ENCODE assay signal across 18 cellular contexts in genomic region chr17:46788300-46788699, GRCh38. TPM values are rescaled to one million over a fixed set of nuclear protein-coding genes. Genes with fewer than 3 reads are reported as not detected.
A peak's percentile ranks its signal among the peaks of the same experiment; 100 is the strongest.
DNase-seq lines count a peak whose midpoint lies in the region; TF ChIP-seq lines count a peak whose summit lies in the region.
"Had no signal": no experiment of that assay in that cellular context is flagged by ENCODE, and none has a peak within 500 bp of the region (broad histone marks: within the 10 kb centered on the region; RNA-seq: fewer than 3 reads in every experiment).

No MANE protein-coding gene starts in this region.

- H3K27ac Mint-ChIP-seq in endodermal cell (no peak overlapping the region), neural progenitor cell (peak overlapping the region; percentile 32), type B pancreatic cell (peak overlapping the region; percentile 51)
- H3K27ac Mint-ChIP-seq: B cell; CD4-positive, alpha-beta T cell; CD8-positive, alpha-beta T cell had no signal

- H3K9me3 ChIP-seq in HEK293 (ENCODE audit: control insufficient read depth, insufficient read depth, low read depth, low read length) (no peaks in the 10 kb centered on the region), endodermal cell (ENCODE audit: control insufficient read depth, low read length) (no peaks in the 10 kb centered on the region), neural progenitor cell (ENCODE audit: low read depth) (no peaks in the 10 kb centered on the region)
- H3K9me3 ChIP-seq: Caco-2 had no signal

- POLR2A ChIA-PET in HEK293 (lab: Yijun Ruan, JAX), result no interaction called here

- H3K9ac ChIP-seq in endodermal cell (ENCODE audit: extremely low read depth, low read length, poor library complexity, severe bottlenecking) (no peak overlapping the region), neural progenitor cell (no peak overlapping the region)
- H3K9ac ChIP-seq: BLaER1 treated with 17β-estradiol and CSF1 and Interleukin-3, amounts not matched to agents 10 nM and 100 nM had no signal

- H3F3A ChIP-seq in neural progenitor cell (ENCODE audit: low read depth), result peaks cover 5% of the 10 kb centered on the region

- 89 to 100% methylated on average over 2 to 5 of the region's 5 CpGs for WGBS in endodermal cell (ENCODE audit: insufficient coverage in 1 of 2, insufficient read length in 1 of 2), 2 experiments

- CTCF ChIA-PET in HEK293 (lab: Yijun Ruan, JAX), result no interaction called here

- no peaks in the 10 kb centered on the region for H3K27me3 ChIP-seq in endodermal cell (ENCODE audit: control insufficient read depth, insufficient read depth, low read length, poor library complexity, severe bottlenecking)
- peaks cover 53% of the 10 kb centered on the region for H3K27me3 ChIP-seq in neural progenitor cell
- H3K27me3 ChIP-seq: BLaER1 treated with 17β-estradiol and CSF1 and Interleukin-3, amounts not matched to agents 10 nM and 100 nM had no signal

- H3K27ac ChIP-seq in HEK293 (ENCODE audit: extremely low read depth, low read depth, low read length), result no peak overlapping the region
- H3K27ac ChIP-seq in endodermal cell (ENCODE audit: low read depth, low read length), result peak overlapping the region; percentile 58
- H3K27ac ChIP-seq in neural progenitor cell, result no peak overlapping the region
- H3K27ac ChIP-seq: BLaER1 treated with 17β-estradiol and CSF1 and Interleukin-3, amounts not matched to agents 10 nM and 100 nM; C4-2B had no signal

- no peak overlapping the region for H2AFZ ChIP-seq in neural progenitor cell (replicated peaks)

- H3K4me3 ChIP-seq in HEK293 (ENCODE audit: low read depth, low read length), result no peak overlapping the region
- no peak overlapping the region for H3K4me3 ChIP-seq in endodermal cell (ENCODE audit: low read length)
- H3K4me3 ChIP-seq in neural progenitor cell, result no peak overlapping the region
- H3K4me3 ChIP-seq: BLaER1 treated with 17β-estradiol and CSF1 and Interleukin-3, amounts not matched to agents 10 nM and 100 nM had no signal

- no peak for TF ChIP-seq CTCF in HEK293 (tag by site-specific recombination; IDR thresholded peaks at IDR 0.05)
- TF ChIP-seq CTCF in endodermal cell (conservative IDR thresholded peaks at IDR 0.05), result no peak
- no peak for TF ChIP-seq CTCF in neural progenitor cell (IDR thresholded peaks at IDR 0.05)
- no peak for TF ChIP-seq CTCF in type B pancreatic cell (conservative IDR thresholded peaks at IDR 0.05)

- no peak overlapping the region for H3K4me2 ChIP-seq in neural progenitor cell
- H3K4me2 ChIP-seq: BLaER1 treated with 17β-estradiol and CSF1 and Interleukin-3, amounts not matched to agents 10 nM and 100 nM had no signal

- H3K79me2 ChIP-seq in neural progenitor cell (ENCODE audit: low read depth), result no peaks in the 10 kb centered on the region

- H4K20me1 ChIP-seq in neural progenitor cell (ENCODE audit: low read depth), result no peaks in the 10 kb centered on the region

- H3K9me3 Mint-ChIP-seq in endodermal cell (peaks cover 14% of the 10 kb centered on the region), neural progenitor cell (peaks cover 5% of the 10 kb centered on the region), type B pancreatic cell (no peaks in the 10 kb centered on the region)
- H3K9me3 Mint-ChIP-seq: CD4-positive, alpha-beta T cell; CD8-positive, alpha-beta T cell had no signal

- H3K36me3 ChIP-seq in HEK293 (ENCODE audit: control insufficient read depth in 2 of 2, insufficient read depth in 1 of 2, low read length in 2 of 2) (no peaks in the 10 kb centered on the region), endodermal cell (ENCODE audit: control insufficient read depth, insufficient read depth, low read length) (no peaks in the 10 kb centered on the region), neural progenitor cell (no peaks in the 10 kb centered on the region)
- H3K36me3 ChIP-seq: BLaER1 treated with 17β-estradiol and CSF1 and Interleukin-3, amounts not matched to agents 10 nM and 100 nM had no signal

- DNase-seq in endodermal cell, result no peak
- DNase-seq in neural progenitor cell (ENCODE audit: low spot score), result no peak
- no peak for DNase-seq in type B pancreatic cell (ENCODE audit: extremely low spot score, unreplicated experiment)
- DNase-seq in NCI-H146 treated with DMSO at 0.1 percent for 48 hours (lab: John Stamatoyannopoulos, UW; ENCODE audit: unreplicated experiment), result no peak
- no peak for DNase-seq in stimulated activated CD4-positive, alpha-beta T cell treated with anti-CD3 and anti-CD28 coated beads, Interleukin-15, amount 100 ng/mL, for 24 hours
- DNase-seq in activated T-cell treated with anti-CD3 and anti-CD28 coated beads, Interleukin-2, amount 50 U/mL, for 1 hour, result no peak
- DNase-seq: 8988T; AML-193; Caco-2; Calu3; CD4-positive, alpha-beta T cell; CD8-positive, alpha-beta T cell; DMS79 treated with DMSO at 0.1 percent for 48 hours; GF-D8 had no signal

- peaks cover 47% of the 10 kb centered on the region for H3K4me1 Mint-ChIP-seq in endodermal cell
- peaks cover 66% of the 10 kb centered on the region for H3K4me1 Mint-ChIP-seq in neural progenitor cell
- peaks cover 19% of the 10 kb centered on the region for H3K4me1 Mint-ChIP-seq in type B pancreatic cell (ENCODE audit: unreplicated experiment)
- H3K4me1 Mint-ChIP-seq: B cell had no signal

- peaks cover 1% of the 10 kb centered on the region for H3K27me3 Mint-ChIP-seq in endodermal cell (ENCODE audit: insufficient read depth)
- H3K27me3 Mint-ChIP-seq in neural progenitor cell (ENCODE audit: insufficient read depth, low read depth), result peaks cover 19% of the 10 kb centered on the region
- peaks cover 1% of the 10 kb centered on the region for H3K27me3 Mint-ChIP-seq in type B pancreatic cell

- H3K4me1 ChIP-seq in HEK293 (ENCODE audit: control insufficient read depth, insufficient read depth, low read length) (no peaks in the 10 kb centered on the region), endodermal cell (ENCODE audit: control insufficient read depth, insufficient read depth, low read length) (peaks cover 12% of the 10 kb centered on the region), neural progenitor cell (peaks cover 19% of the 10 kb centered on the region)

- H3K36me3 Mint-ChIP-seq in endodermal cell (ENCODE audit: low read depth) (peaks cover 4% of the 10 kb centered on the region), neural progenitor cell (peaks cover 44% of the 10 kb centered on the region), type B pancreatic cell (peaks cover 9% of the 10 kb centered on the region)
- H3K36me3 Mint-ChIP-seq: CD8-positive, alpha-beta T cell had no signal

- H3K4me3 Mint-ChIP-seq in endodermal cell (no peak overlapping the region), neural progenitor cell (peak overlapping the region; percentile 1), type B pancreatic cell (no peak overlapping the region)
- H3K4me3 Mint-ChIP-seq: B cell; CD4-positive, alpha-beta T cell; CD8-positive, alpha-beta T cell had no signal

TF ChIP-seq in HEK293, 187 proteins besides CTCF, POLR2A, EP300 and RAD21:
- TF ChIP-seq ZNF624 (tag by site-specific recombination; IDR thresholded peaks at IDR 0.05) (no peak), ZNF132 (tag by site-specific recombination; IDR thresholded peaks at IDR 0.05; ENCODE audit: borderline replicate concordance) (no peak), ZFP3 (tag by site-specific recombination; IDR thresholded peaks at IDR 0.05; ENCODE audit: low read depth) (peak; percentile 75), SP2 (tag by site-specific recombination; IDR thresholded peaks at IDR 0.05) (no peak), ZNF521 (tag by site-specific recombination; IDR thresholded peaks at IDR 0.05) (no peak)
TF ChIP-seq in HEK293: peak in this region for 1.

RNA-seq across cellular contexts. Expression of gene WNT3, which starts 30.2 kb away (rescaled TPM):
- total RNA-seq in endodermal cell (10 to 100 TPM; 19.9 to 21.8 TPM), neural progenitor cell (ENCODE audit: low replicate concordance) (1.1 and 1.7 TPM in 2 replicates), type B pancreatic cell (ENCODE audit: low replicate concordance) (14.1 and 47.7 TPM in 2 replicates)
- 51.2 TPM for polyA plus RNA-seq in endodermal cell (2013, experiment 1 of 2)
- polyA plus RNA-seq in endodermal cell (2013, experiment 2 of 2), result 42.1 TPM
- total RNA-seq: CD4-positive, alpha-beta T cell; CD8-positive, alpha-beta T cell had no signal
